ENCODE assay signal across 8 cellular contexts in genomic region chr3:169772530-169772950, GRCh38. TPM values are rescaled to one million over a fixed set of nuclear protein-coding genes. Genes with fewer than 3 reads are reported as not detected.
DNase-seq lines count a peak whose midpoint lies in the region; ATAC-seq and TF ChIP-seq lines count a peak whose summit lies in the region.

No MANE protein-coding gene starts in this region.

- intact Hi-C loops in dorsolateral prefrontal cortex (cut with DNase I) (loop anchor here in 1 of 2 donors (2.0 to 5.0 kb wide), 2 partner anchors 194 to 450 kb away; partner anchors contain the start of genes PRKCI and SEC62), left lung (cut with DNase I) (no loop called here)

- DNase-seq in ACHN: peak; percentile 80
- DNase-seq in NCI-H187 (lab: John Stamatoyannopoulos, UW): peak; percentile 61 to 65
- DNase-seq in T-helper 17 cell: peak in 1 of 3 donors; percentile 59
- peak; percentile 57 to 85 (median 75) for DNase-seq in dorsolateral prefrontal cortex
- DNase-seq in left lung: peak; percentile 75 to 78
- peak; percentile 25 to 37 for DNase-seq in stimulated activated CD8-positive, alpha-beta memory T cell treated with anti-CD3 and anti-CD28 coated beads, Interleukin-2, amount 100 ng/mL, for 1 hour (ENCODE audit: low read depth in 2 of 2)

- H3K27me3 ChIP-seq in dorsolateral prefrontal cortex (no peaks in the 10 kb centered on the region), left lung (no peaks in the 10 kb centered on the region)

- H3K4me3 ChIP-seq in dorsolateral prefrontal cortex: peak overlapping the region; percentile 71 to 100 (median 92)
- H3K4me3 ChIP-seq in left lung: peak overlapping the region; percentile 70 to 91

- TF ChIP-seq CTCF in dorsolateral prefrontal cortex (IDR thresholded peaks at IDR 0.05 in 54 of 56, conservative IDR thresholded peaks at IDR 0.05 in 2 of 56; ENCODE audit: low read depth in 1 of 56, partially characterized antibody in 56 of 56) (peak in 1 of 56 donors; percentile 9), left lung (IDR thresholded peaks at IDR 0.05) (no peak)

- peak overlapping the region; percentile 91 to 100 (median 99) for H3K27ac ChIP-seq in dorsolateral prefrontal cortex
- H3K27ac ChIP-seq in left lung: peak overlapping the region; percentile 99 to 100

- peak overlapping the region; percentile 99 for H3K4me3 Mint-ChIP-seq in T-helper 17 cell

- H3K9me3 ChIP-seq in T-helper 17 cell (ENCODE audit: control insufficient read depth, low read length, poor library complexity, severe bottlenecking): no peaks in the 10 kb centered on the region
- H3K9me3 ChIP-seq in left lung: no peaks in the 10 kb centered on the region

- in situ Hi-C loops in ACHN (cut with HindIII; ENCODE audit: low pct_ligation_motif_present, low pct_unique_long_range_greater_than_20kb, low sequenced_read_pairs): no loop called here

- peaks cover 42% of the 10 kb centered on the region for H3K4me1 Mint-ChIP-seq in T-helper 17 cell

- H3K36me3 Mint-ChIP-seq in T-helper 17 cell (ENCODE audit: low read depth): peaks cover 3% of the 10 kb centered on the region

- H3K27ac Mint-ChIP-seq in T-helper 17 cell: peak overlapping the region; percentile 100

- H3K27me3 Mint-ChIP-seq in T-helper 17 cell: no peaks in the 10 kb centered on the region

- peaks cover 0 to 31% of the 10 kb centered on the region in 2 donors for H3K36me3 ChIP-seq in left lung

- H3K4me1 ChIP-seq in left lung: peaks cover 13 to 28% of the 10 kb centered on the region in 2 donors

- ATAC-seq in GM18498 (IDR thresholded peaks at IDR 0.05; ENCODE audit: unreplicated experiment) (peak; percentile 14), HG02970 (IDR thresholded peaks at IDR 0.05; ENCODE audit: low FRiP score, unreplicated experiment) (peak; percentile 16), T-helper 17 cell (no peak), left lung (peak; percentile 75)

RNA-seq across cellular contexts. Expression of gene MYNN, which starts 0.7 kb away (rescaled TPM):
- total RNA-seq in T-helper 17 cell (10 to 100 TPM; 21.0 to 21.2 TPM), dorsolateral prefrontal cortex (10 to 100 TPM in 118 of 120 experiments, 1 to 10 TPM in 2; 9.5 to 20.4 (median 13.4) TPM), left lung (10 to 100 TPM; 13.1 to 15.4 TPM)

RNA-seq across cellular contexts. Expression of gene ACTRT3, which starts 3.2 kb away (rescaled TPM):
- not detected for total RNA-seq in T-helper 17 cell
- total RNA-seq in dorsolateral prefrontal cortex: 10 to 100 TPM in 3 of 120 experiments, 1 to 10 TPM in 111, under 1 TPM in 6; 0.67 to 18.0 (median 2.1) TPM
- 1 to 10 TPM; 2.1 to 2.6 TPM for total RNA-seq in left lung

RNA-seq across cellular contexts. Expression of gene TERC, which starts 7.7 kb away (rescaled TPM):
- total RNA-seq in T-helper 17 cell (10 to 100 TPM in 1 of 2 donors, 1 to 10 TPM in 1; 6.0 to 11.0 TPM), dorsolateral prefrontal cortex (10 to 100 TPM in 10 of 120 experiments, 1 to 10 TPM in 68, not detected in 42; 1.6 to 15.3 (median 4.5) TPM), left lung (1 to 10 TPM; 4.0 to 8.0 TPM)

RNA-seq across cellular contexts. Expression of gene LRRIQ4, which starts 40.1 kb away (rescaled TPM):
- total RNA-seq in T-helper 17 cell: not detected
- total RNA-seq in dorsolateral prefrontal cortex: 1 to 10 TPM in 17 of 120 experiments, under 1 TPM in 83, not detected in 20; 0.23 to 1.8 (median 0.58) TPM
- under 1 TPM; 0.12 to 0.18 TPM for total RNA-seq in left lung

RNA-seq across cellular contexts. Expression of gene LRRC34, which starts 40.2 kb away (rescaled TPM):
- total RNA-seq in T-helper 17 cell (under 1 TPM; 0.77 to 0.78 TPM), dorsolateral prefrontal cortex (10 to 100 TPM in 85 of 120 experiments, 1 to 10 TPM in 35; 4.9 to 20.1 (median 11.4) TPM), left lung (1 to 10 TPM; 2.4 to 5.2 TPM)
